Comparison of ENCODE assay signal across 14 cellular contexts in genomic region chr12:112924986-112925385, GRCh38. TPM values are rescaled to one million over a fixed set of nuclear protein-coding genes. Genes with fewer than 3 reads are reported as not detected.
DNase-seq lines count a peak whose midpoint lies in the region; ATAC-seq and TF ChIP-seq lines count a peak whose summit lies in the region.
"Had no signal": no experiment of that assay in that cellular context is flagged by ENCODE, and none has a peak within 500 bp of the region (broad histone marks: within the 10 kb centered on the region; RNA-seq: fewer than 3 reads in every experiment).

No MANE protein-coding gene starts in this region.

- TF ChIP-seq CTCF in progenitor cell of endocrine pancreas (IDR thresholded peaks at IDR 0.05; ENCODE audit: unreplicated experiment) (no peak), foreskin keratinocyte (conservative IDR thresholded peaks at IDR 0.05) (no peak)

- peaks cover 13% of the 10 kb centered on the region for H3K4me1 Mint-ChIP-seq in progenitor cell of endocrine pancreas (ENCODE audit: low read depth)

- H3K9me3 Mint-ChIP-seq in progenitor cell of endocrine pancreas (ENCODE audit: low read depth): peaks cover 3% of the 10 kb centered on the region

- peak overlapping the region; percentile 13 for H3K27ac Mint-ChIP-seq in progenitor cell of endocrine pancreas

- peaks cover 40% of the 10 kb centered on the region for H3K27me3 Mint-ChIP-seq in progenitor cell of endocrine pancreas

- peak; percentile 24 for DNase-seq in LoVo (ENCODE audit: low spot score)
- DNase-seq in progenitor cell of endocrine pancreas (ENCODE audit: low spot score, unreplicated experiment): no peak
- DNase-seq in stimulated activated CD4-positive, alpha-beta T cell treated with anti-CD3 and anti-CD28 coated beads, Interleukin-2, amount 100 ng/mL, for 48 hours: no peak
- no peak for DNase-seq in foreskin keratinocyte
- DNase-seq in NK-92 (lab: John Stamatoyannopoulos, UW; ENCODE audit: unreplicated experiment): no peak
- DNase-seq: activated naive CD4-positive, alpha-beta T cell treated with anti-CD3 and anti-CD28 coated beads, Interleukin-2, amount 50 U/mL, for 16 hours; DMS53; effector memory CD4-positive, alpha-beta T cell; GOT3; Karpas-422; nucleus accumbens had no signal

- H3K4me1 ChIP-seq in foreskin keratinocyte: no peaks in the 10 kb centered on the region

- ATAC-seq in GM19023 (IDR thresholded peaks at IDR 0.05; ENCODE audit: unreplicated experiment): peak; percentile 81
- ATAC-seq in GM21825 (IDR thresholded peaks at IDR 0.05; ENCODE audit: unreplicated experiment): peak; percentile 67
- ATAC-seq in foreskin keratinocyte: no peak
- no peak for ATAC-seq in GM18505 (IDR thresholded peaks at IDR 0.05; ENCODE audit: unreplicated experiment)

- no peak overlapping the region for H3K4me3 Mint-ChIP-seq in progenitor cell of endocrine pancreas (ENCODE audit: low read depth)

- no peak overlapping the region for H3K27ac ChIP-seq in foreskin keratinocyte

- TF ChIP-seq POLR2A in GM18505 (IDR thresholded peaks at IDR 0.05; ENCODE audit: borderline replicate concordance, extremely low read depth, insufficient read depth, insufficient read length): no peak

- no peaks in the 10 kb centered on the region for H3K36me3 Mint-ChIP-seq in progenitor cell of endocrine pancreas (ENCODE audit: insufficient read depth)

- H3K27me3 ChIP-seq in foreskin keratinocyte: no peaks in the 10 kb centered on the region

RNA-seq across cellular contexts. Expression of gene OAS3, which starts 13.3 kb away (rescaled TPM):
- total RNA-seq in progenitor cell of endocrine pancreas (1.00 and 1.1 TPM in 2 replicates), foreskin keratinocyte (143 and 185 TPM in 2 replicates)
- 55.9 and 59.9 TPM in 2 replicates for polyA plus RNA-seq in foreskin keratinocyte

RNA-seq across cellular contexts. Expression of gene OAS1, which starts 18.2 kb away (rescaled TPM):
- total RNA-seq in progenitor cell of endocrine pancreas: 0.38 TPM in 1 of 2 replicates, not detected in the other
- total RNA-seq in foreskin keratinocyte: 78.5 and 108 TPM in 2 replicates
- 77.4 and 98.9 TPM in 2 replicates for polyA plus RNA-seq in foreskin keratinocyte

RNA-seq across cellular contexts. Expression of gene OAS2, which starts 53.3 kb away (rescaled TPM):
- total RNA-seq in progenitor cell of endocrine pancreas: not detected in 2 replicates
- total RNA-seq in foreskin keratinocyte: 124 and 157 TPM in 2 replicates
- polyA plus RNA-seq in foreskin keratinocyte: 52.1 and 57.1 TPM in 2 replicates

Comparison
In these comparisons a context has a peak if more than half of its experiments do, and no peak if none do; other contexts are left out.
1. ATAC-seq: peak in GM19023 (single experiment) and GM21825 (single experiment); none in foreskin keratinocyte (single experiment) and GM18505 (single experiment).
2. RNA of gene OAS3, which starts 13.3 kb away (total RNA-seq): 143 to 185 TPM in foreskin keratinocyte; 1.00 to 1.1 TPM in progenitor cell of endocrine pancreas; every median in the first group is over 10 times any median in the second.
3. RNA of gene OAS1, which starts 18.2 kb away (total RNA-seq): 78.5 to 108 TPM in foreskin keratinocyte; 0.38 TPM in progenitor cell of endocrine pancreas; every median in the first group is over 10 times any median in the second.
4. RNA of gene OAS2, which starts 53.3 kb away (total RNA-seq): 124 to 157 TPM in foreskin keratinocyte; not detected in progenitor cell of endocrine pancreas; every median in the first group is over 100 times any median in the second.